In genomic region chr16:64826374-64826773, GRCh38 we compare ENCODE assay signal across 21 cellular contexts.
"Had no signal": no experiment of that assay in that cellular context is flagged by ENCODE, and none has a peak within 500 bp of the region (broad histone marks: within the 10 kb centered on the region; RNA-seq: fewer than 3 reads in every experiment).

No MANE protein-coding gene starts in this region.

- H3K4me3 ChIP-seq: gastrocnemius medialis, ovary, prostate gland, thyroid gland, upper lobe of right lung had no signal

- H3K9me3 ChIP-seq: gastrocnemius medialis, ovary, prostate gland, thyroid gland, upper lobe of right lung had no signal

- DNase-seq: activated naive CD4-positive, alpha-beta T cell treated with Interleukin-2 at 50 U/mL for 16 hours; activated naive CD8-positive, alpha-beta T cell treated with anti-CD3 and anti-CD28 coated beads for 36 hours; activated T-cell treated with anti-CD3 and anti-CD28 coated beads, Interleukin-2, amount 50 U/mL, for 1 hour; dermis blood vessel endothelial cell; effector CD8-positive, alpha-beta T cell; erythroblast; gastrocnemius medialis; hippocampal formation; left ventricle myocardium superior; mammary epithelial cell; midbrain; natural killer cell; ovary; stimulated activated CD4-positive, alpha-beta T cell treated with anti-CD3 and anti-CD28 coated beads, Interleukin-12 subunit alpha, Interleukin-12 subunit beta, amount 100 ng/mL, for 4 hours; stimulated activated CD4-positive, alpha-beta T cell treated with anti-CD3 and anti-CD28 coated beads, Interleukin-4, amount 100 ng/mL, for 4 hours; substantia nigra; T1000; thyroid gland; upper lobe of right lung had no signal

- H3K36me3 ChIP-seq: gastrocnemius medialis, ovary, prostate gland, thyroid gland, upper lobe of right lung had no signal

- ATAC-seq: gastrocnemius medialis, left ventricle myocardium superior, natural killer cell, upper lobe of right lung, WTC11 had no signal

- H3K4me1 ChIP-seq: gastrocnemius medialis, prostate gland, thyroid gland, upper lobe of right lung had no signal

- H3K27ac ChIP-seq: gastrocnemius medialis, ovary, prostate gland, thyroid gland, upper lobe of right lung had no signal

- H3K27me3 ChIP-seq: gastrocnemius medialis, ovary, thyroid gland, upper lobe of right lung had no signal
